In the genomic region with DNA sequence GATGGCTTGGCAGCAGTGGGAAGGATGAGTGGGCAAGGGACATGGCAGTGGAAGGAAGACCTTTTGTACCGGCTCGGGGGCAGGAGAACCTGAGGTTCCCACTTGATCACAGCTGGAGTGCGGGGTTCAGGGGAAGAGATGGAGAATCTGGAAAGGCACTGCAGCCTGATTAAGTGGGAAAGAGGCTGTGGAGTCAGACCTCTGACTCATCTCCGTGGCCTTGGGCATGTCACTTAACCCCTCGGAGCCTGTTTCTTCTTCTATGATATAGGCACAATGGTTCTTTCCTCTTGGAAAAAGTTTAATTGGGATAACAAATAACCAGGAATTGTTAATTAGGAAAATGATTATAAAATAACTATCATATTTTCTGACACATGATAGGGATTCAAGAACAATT, we compare ENCODE assay signal across 25 cellular contexts. TPM values are rescaled to one million over a fixed set of nuclear protein-coding genes. Genes with fewer than 3 reads are reported as not detected.
A peak's percentile ranks its signal among the peaks of the same experiment; 100 is the strongest.
DNase-seq lines count a peak whose midpoint lies in the region; ATAC-seq, FAIRE-seq and TF ChIP-seq lines count a peak whose summit lies in the region.
"Had no signal": no experiment of that assay in that cellular context is flagged by ENCODE, and none has a peak within 500 bp of the region (broad histone marks: within the 10 kb centered on the region; RNA-seq: fewer than 3 reads in every experiment).

No MANE protein-coding gene starts in this region.

- H3K36me3 ChIP-seq in breast epithelium (no peaks in the 10 kb centered on the region), transverse colon (no peaks in the 10 kb centered on the region)
- H3K36me3 ChIP-seq: cardiac muscle cell, esophagus squamous epithelium, pancreas, upper lobe of left lung had no signal

- ATAC-seq in HG03097 (IDR thresholded peaks at IDR 0.05; ENCODE audit: low FRiP score, unreplicated experiment): no peak
- ATAC-seq: activated CD4-positive, CD25-positive, alpha-beta regulatory T cell treated with anti-CD3 and anti-CD28 coated beads, Interleukin-2, amount 50 U/mL, for 24 hours; naive thymus-derived CD4-positive, alpha-beta T cell; pancreas had no signal

- WGBS in transverse colon (ENCODE audit: low coverage in 1 of 2), 2 donors: 79 to 100% methylated on average over 1 to 5 of the region's 5 CpGs

- H3K9me3 Mint-ChIP-seq in MCF 10A (ENCODE audit: unreplicated experiment): no peaks in the 10 kb centered on the region
- H3K9me3 Mint-ChIP-seq: HFFc6; stimulated activated naive CD8-positive, alpha-beta T cell treated with anti-CD3 and anti-CD28 coated beads, Interleukin-15, Interleukin-2, amounts not matched to agents 100 ng/mL and 50 ng/mL, for 24 hours had no signal

- no peak overlapping the region for H3K4me3 Mint-ChIP-seq in MCF 10A (ENCODE audit: unreplicated experiment)
- H3K4me3 Mint-ChIP-seq: HFFc6; stimulated activated naive CD8-positive, alpha-beta T cell treated with anti-CD3 and anti-CD28 coated beads, Interleukin-15, Interleukin-2, amounts not matched to agents 100 ng/mL and 50 ng/mL, for 24 hours had no signal

- TF ChIP-seq POLR2A in breast epithelium (IDR thresholded peaks at IDR 0.05) (no peak), transverse colon (IDR thresholded peaks at IDR 0.05) (no peak)

- POLR2A ChIA-PET in MCF 10A (lab: Yijun Ruan, JAX): no interaction called here

- no peaks in the 10 kb centered on the region for H3K36me3 Mint-ChIP-seq in MCF 10A (ENCODE audit: insufficient read depth, unreplicated experiment)

- peaks cover 39% of the 10 kb centered on the region for H3K4me1 Mint-ChIP-seq in MCF 10A (ENCODE audit: insufficient read depth, unreplicated experiment)

- H3K9me3 ChIP-seq in breast epithelium: no peaks in the 10 kb centered on the region
- H3K9me3 ChIP-seq in transverse colon: no peaks in the 10 kb centered on the region
- H3K9me3 ChIP-seq: esophagus squamous epithelium, pancreas, upper lobe of left lung had no signal

- TF ChIP-seq CTCF in MCF 10A (IDR thresholded peaks at IDR 0.05; ENCODE audit: unreplicated experiment) (no peak), breast epithelium (IDR thresholded peaks at IDR 0.05) (no peak), fibroblast of mammary gland (conservative IDR thresholded peaks at IDR 0.05; ENCODE audit: control insufficient read depth, insufficient read depth, low read depth, low read length) (no peak), transverse colon (IDR thresholded peaks at IDR 0.05) (no peak)

- no peak overlapping the region for H3K27ac ChIP-seq in breast epithelium
- H3K27ac ChIP-seq in transverse colon: no peak overlapping the region
- H3K27ac ChIP-seq: cardiac muscle cell, esophagus squamous epithelium, pancreas, upper lobe of left lung had no signal

- peak; percentile 59 for DNase-seq in MCF 10A (ENCODE audit: unreplicated experiment)
- DNase-seq in breast epithelium (ENCODE audit: low spot score in 2 of 2): no peak
- no peak for DNase-seq in RCC 7860 (ENCODE audit: low spot score)
- DNase-seq in fibroblast of mammary gland (ENCODE audit: low read depth): peak; percentile 46
- DNase-seq in transverse colon: no peak
- DNase-seq in activated T-cell treated with anti-CD3 and anti-CD28 coated beads for 4 hours: no peak
- no peak for DNase-seq in Ammon's horn (ENCODE audit: low spot score)
- DNase-seq: esophagus squamous epithelium; head of caudate nucleus; HFFc6; naive thymus-derived CD4-positive, alpha-beta T cell; NCI-H1930; NCI-H446 treated with DMSO at 0.1 percent for 48 hours; pancreas; stimulated activated CD4-positive, alpha-beta T cell treated with anti-CD3 and anti-CD28 coated beads, Interleukin-1b, Interleukin-23, amount 100 ng/mL, for 48 hours; T-helper 9 cell; upper lobe of left lung had no signal

- no peak for TF ChIP-seq EP300 in transverse colon (IDR thresholded peaks at IDR 0.05; ENCODE audit: low read depth)

- BruUV-seq in MCF 10A (replicated peaks; lab: Mats Ljungman, UMichigan): no TSS peak

- peak; percentile 22 for FAIRE-seq in RCC 7860 (lab: Jason Lieb, UNC)
- FAIRE-seq: HTR-8/SVneo, pancreas had no signal

- H3K4me1 ChIP-seq in breast epithelium: no peaks in the 10 kb centered on the region
- no peaks in the 10 kb centered on the region for H3K4me1 ChIP-seq in transverse colon

- intact Hi-C loops in MCF 10A (cut with micrococcal nuclease) (no loop called here), breast epithelium (cut with DNase I; ENCODE audit: low total_unique reads) (no loop called here), transverse colon (cut with DNase I; ENCODE audit: low total_unique reads) (no loop called here)

- H3K27ac Mint-ChIP-seq in MCF 10A (ENCODE audit: low read depth, unreplicated experiment): no peak overlapping the region
- H3K27ac Mint-ChIP-seq: HFFc6; naive thymus-derived CD4-positive, alpha-beta T cell; stimulated activated naive CD8-positive, alpha-beta T cell treated with anti-CD3 and anti-CD28 coated beads, Interleukin-15, Interleukin-2, amounts not matched to agents 100 ng/mL and 50 ng/mL, for 24 hours had no signal

- no peak overlapping the region for H3K4me3 ChIP-seq in breast epithelium
- no peak overlapping the region for H3K4me3 ChIP-seq in fibroblast of mammary gland (ENCODE audit: control insufficient read depth, low read depth, low read length)
- H3K4me3 ChIP-seq in transverse colon: no peak overlapping the region
- H3K4me3 ChIP-seq: cardiac muscle cell, esophagus squamous epithelium, pancreas, upper lobe of left lung had no signal

- CTCF ChIA-PET in MCF 10A (lab: Yijun Ruan, JAX): interaction anchor here (0.9 to 1.0 kb wide), 2 partner anchors 10 to 92 kb away, joined by 4 read pairs; no protein-coding TSS in a partner anchor

- no peaks in the 10 kb centered on the region for H3K27me3 ChIP-seq in breast epithelium
- H3K27me3 ChIP-seq in transverse colon: peaks cover 3% of the 10 kb centered on the region
- H3K27me3 ChIP-seq: cardiac muscle cell, esophagus squamous epithelium, pancreas, upper lobe of left lung had no signal

- H3K27me3 Mint-ChIP-seq in MCF 10A (ENCODE audit: insufficient read depth, unreplicated experiment): no peaks in the 10 kb centered on the region

- in situ Hi-C loops in transverse colon (cut with MboI; ENCODE audit: low pct_ligation_motif_present in 1 of 4, low pct_unique_long_range_greater_than_20kb in 1 of 4, low sequenced_read_pairs in 3 of 4): no loop called here

RNA-seq across cellular contexts. Expression of a gene that starts 13.1 kb away (rescaled TPM):
- total RNA-seq in MCF 10A (2022): 0.39 TPM in 1 of 2 replicates, not detected in the other
- total RNA-seq in breast epithelium: 1 to 10 TPM in 2 of 3 donors, under 1 TPM in 1; 0.32 to 8.3 (median 7.5) TPM
- total RNA-seq in transverse colon: 10 to 100 TPM in 1 of 4 donors, 1 to 10 TPM in 3; 7.1 to 24.8 (median 8.5) TPM
- total RNA-seq: activated CD8-positive, alpha-beta memory T cell treated with anti-CD3 and anti-CD28 coated beads for 36 hours; cardiac muscle cell; HFFc6; lung microvascular endothelial cell; naive thymus-derived CD4-positive, alpha-beta T cell; SK-MEL-5 had no signal

RNA-seq across cellular contexts. Expression of a gene that starts 31.4 kb away (rescaled TPM):
- total RNA-seq in MCF 10A (2022): not detected in 2 replicates
- under 1 TPM in 2 of 3 donors, not detected in 1; under 0.01 to 0.15 TPM for total RNA-seq in breast epithelium
- total RNA-seq in transverse colon: not detected
- total RNA-seq: activated CD8-positive, alpha-beta memory T cell treated with anti-CD3 and anti-CD28 coated beads for 36 hours; cardiac muscle cell; esophagus squamous epithelium; HFFc6; lung microvascular endothelial cell; pancreas; SK-MEL-5 had no signal

Comparison
In these comparisons a context has a peak if more than half of its experiments do, and no peak if none do; other contexts are left out.
1. DNase-seq: peak in MCF 10A (single experiment) and fibroblast of mammary gland (single experiment); none in breast epithelium (0 of 2), RCC 7860 (single experiment), transverse colon (single experiment), activated T-cell treated with anti-CD3 and anti-CD28 coated beads for 4 hours (single experiment) and Ammon's horn (single experiment).